ENCODE assay signal across 9 cellular contexts in genomic region chr17:19158478-19158877, GRCh38. TPM values are rescaled to one million over a fixed set of nuclear protein-coding genes. Genes with fewer than 3 reads are reported as not detected.
DNase-seq lines count a peak whose midpoint lies in the region; ATAC-seq, FAIRE-seq and TF ChIP-seq lines count a peak whose summit lies in the region.
"Not testable (repeated sequence)": the region's sequence is repeated elsewhere in the genome, so short reads cannot be mapped to it uniquely, and the experiment has no call there.
"Had no signal": no experiment of that assay in that cellular context is flagged by ENCODE, and none has a peak within 500 bp of the region (broad histone marks: within the 10 kb centered on the region; RNA-seq: fewer than 3 reads in every experiment).

No MANE protein-coding gene starts in this region.

- H3K27me3 ChIP-seq in body of pancreas; right cardiac atrium (ENCODE audit: control insufficient read depth, insufficient read depth); upper lobe of left lung: not testable (repeated sequence)

- not testable (repeated sequence) for H3K36me3 ChIP-seq in body of pancreas (replicated peaks in 1 of 2; ENCODE audit: insufficient read depth in 1 of 2, low read depth in 2 of 2); upper lobe of left lung

- FAIRE-seq in H54 (lab: Jason Lieb, UNC) (peak; percentile 87), RCC 7860 (lab: Jason Lieb, UNC) (peak; percentile 94)

- intact Hi-C loops in body of pancreas (cut with DNase I); Right ventricle myocardium superior (cut with DNase I); right cardiac atrium (cut with DNase I): not testable (repeated sequence)

- H3K4me3 ChIP-seq in body of pancreas; right cardiac atrium (ENCODE audit: low read length); upper lobe of left lung: not testable (repeated sequence)

- TF ChIP-seq EP300 in upper lobe of left lung (IDR thresholded peaks at IDR 0.05) = not testable (repeated sequence)

- H3K9me3 ChIP-seq in body of pancreas; right cardiac atrium (ENCODE audit: control insufficient read depth, low read length); upper lobe of left lung: not testable (repeated sequence)

- WGBS in body of pancreas, 2 donors = no CpG with 5 or more reads among the region's 10 CpGs
- WGBS in right cardiac atrium = no CpG with 5 or more reads among the region's 10 CpGs
- WGBS in upper lobe of left lung, 2 donors = no CpG with 5 or more reads among the region's 10 CpGs

- peak; percentile 23 for ATAC-seq in body of pancreas
- peak; percentile 40 for ATAC-seq in Right ventricle myocardium superior (ENCODE audit: poor library complexity)
- peak; percentile 60 to 73 for ATAC-seq in right cardiac atrium
- peak; percentile 69 for ATAC-seq in omental fat pad (ENCODE audit: low FRiP score)
- ATAC-seq in upper lobe of left lung (ENCODE audit: low FRiP score in 2 of 2) = peak; percentile 3 to 58

- DNase-seq in H54 (ENCODE audit: insufficient read length, low spot score); RCC 7860 (ENCODE audit: low spot score); body of pancreas; Right ventricle myocardium superior; right cardiac atrium; omental fat pad (ENCODE audit: low spot score); upper lobe of left lung: not testable (repeated sequence)

- not testable (repeated sequence) for H3K27ac ChIP-seq in body of pancreas; right cardiac atrium (ENCODE audit: low read length); upper lobe of left lung

- TF ChIP-seq POLR2A in H54 (IDR thresholded peaks at IDR 0.05; ENCODE audit: low read depth, low read length); body of pancreas (IDR thresholded peaks at IDR 0.05); upper lobe of left lung (IDR thresholded peaks at IDR 0.05): not testable (repeated sequence)

- TF ChIP-seq CTCF in body of pancreas (IDR thresholded peaks at IDR 0.05); omental fat pad (IDR thresholded peaks at IDR 0.05); upper lobe of left lung (IDR thresholded peaks at IDR 0.05): not testable (repeated sequence)

- not testable (repeated sequence) for H3K4me1 ChIP-seq in body of pancreas; right cardiac atrium (ENCODE audit: control insufficient read depth, insufficient read depth, low read length); upper lobe of left lung

RNA-seq across cellular contexts. Expression of gene GRAPL, which starts 31.1 kb away (rescaled TPM):
- total RNA-seq in body of pancreas = not detected
- 1.5 TPM for total RNA-seq in Right ventricle myocardium superior
- 1 to 10 TPM in 3 of 4 donors, under 1 TPM in 1; 0.76 to 2.5 (median 1.5) TPM for total RNA-seq in right cardiac atrium
- polyA plus RNA-seq in right cardiac atrium = 1.1 TPM
- total RNA-seq in omental fat pad = 1 to 10 TPM; 1.1 to 4.1 (median 2.8) TPM
- 10 to 100 TPM in 1 of 6 donors, 1 to 10 TPM in 5; 2.3 to 17.2 (median 5.0) TPM for total RNA-seq in upper lobe of left lung
- total RNA-seq: HFFc6, HT1080 had no signal
